In genomic region chr14:37945959-37946358, GRCh38 we compare ENCODE assay signal across 36 cellular contexts.
"Had no signal": no experiment of that assay in that cellular context is flagged by ENCODE, and none has a peak within 500 bp of the region (broad histone marks: within the 10 kb centered on the region; RNA-seq: fewer than 3 reads in every experiment).

No MANE protein-coding gene starts in this region.

- H3K4me1 ChIP-seq: adrenal gland, ascending aorta, breast epithelium had no signal

- ATAC-seq: activated naive CD4-positive, alpha-beta T cell treated with anti-CD3 and anti-CD28 coated beads, Interleukin-2, amount 50 U/mL, for 72 hours; activated T-cell treated with anti-CD3 and anti-CD28 coated beads, Interleukin-2, amount 50 U/mL, for 4 hours; activated T-cell treated with anti-CD3 and anti-CD28 coated beads, Interleukin-2, amount 50 U/mL, for 72 hours; activated T-helper 17 cell treated with anti-CD3 and anti-CD28 coated beads, Interleukin-2, amount 50 U/mL, for 72 hours had no signal

- H3K27ac Mint-ChIP-seq: activated naive CD4-positive, alpha-beta T cell treated with anti-CD3 and anti-CD28 coated beads, Interleukin-2, amount 10 ng/mL, durations not matched to agents 7 days and 5 days; activated naive CD4-positive, alpha-beta T cell treated with anti-CD3 and anti-CD28 coated beads, Interleukin-2, amount 50 U/mL, for 24 hours; activated naive CD4-positive, alpha-beta T cell treated with anti-CD3 and anti-CD28 coated beads, Interleukin-2, amount 50 U/mL, for 72 hours; activated naive CD8-positive, alpha-beta T cell; activated naive CD8-positive, alpha-beta T cell treated with anti-CD3 and anti-CD28 coated beads, Interleukin-2, amount 10 ng/mL, durations not matched to agents 7 days and 5 days; activated T-cell treated with anti-CD3 and anti-CD28 coated beads, Interleukin-2, amount 50 U/mL, for 24 hours; activated T-cell treated with anti-CD3 and anti-CD28 coated beads, Interleukin-2, amount 50 U/mL, for 72 hours; activated T-helper 1 cell treated with anti-CD3 and anti-CD28 coated beads, Interleukin-12 subunit alpha, Interleukin-12 subunit beta, Interleukin-2, Interleukin-4 antibody, amounts not matched to agents 30 ng/mL and 10 ng/mL and 1 ng/mL, durations not matched to agents 14 hours and 24 hours and 36 hours; activated T-helper 17 cell treated with anti-CD3 and anti-CD28 coated beads, Interleukin-2, amount 50 U/mL, for 72 hours; activated T-helper 2 cell treated with anti-CD3 and anti-CD28 coated beads, Interferon-gamma antibody, Interleukin-2, Interleukin-4, amounts not matched to agents 10 μg/mL and 5 μg/mL and 100 μg/mL, durations not matched to agents 14 hours and 24 hours and 36 hours; brain had no signal

- DNase-seq: activated effector memory CD4-positive, alpha-beta T cell treated with anti-CD3 and anti-CD28 coated beads, Interleukin-2, amount 50 U/mL, for 16 hours; activated effector memory CD4-positive, alpha-beta T cell treated with Interleukin-2 at 50 U/mL for 16 hours; activated gamma-delta T cell; activated gamma-delta T cell treated with Interleukin-2 at 50 U/mL for 16 hours; activated naive CD4-positive, alpha-beta T cell; activated naive CD4-positive, alpha-beta T cell treated with anti-CD3 and anti-CD28 coated beads, Interleukin-2, amount 10 ng/mL, durations not matched to agents 7 days and 5 days; activated naive CD4-positive, alpha-beta T cell treated with anti-CD3 and anti-CD28 coated beads, Interleukin-2, amount 50 U/mL, for 16 hours; activated naive CD4-positive, alpha-beta T cell treated with Interleukin-2 at 50 U/mL for 16 hours; activated naive CD8-positive, alpha-beta T cell treated with anti-CD3 and anti-CD28 coated beads, Interleukin-2, amount 10 ng/mL, durations not matched to agents 7 days and 5 days; activated T-cell treated with anti-CD3 and anti-CD28 coated beads for 4 hours; activated T-cell treated with anti-CD3 and anti-CD28 coated beads, Interleukin-2, amount 50 U/mL, for 1 hour; activated T-cell treated with anti-CD3 and anti-CD28 coated beads, Interleukin-2, amount 50 U/mL, for 24 hours; activated T-cell treated with anti-CD3 and anti-CD28 coated beads, Interleukin-2, amount 50 U/mL, for 4 hours; activated T-cell treated with anti-CD3 and anti-CD28 coated beads, Interleukin-2, amount 50 U/mL, for 48 hours; activated T-cell treated with anti-CD3 and anti-CD28 coated beads, Interleukin-2, amount 50 U/mL, for 72 hours; adrenal gland; amniotic stem cell; amygdala; anterior cingulate cortex; aorta; brain microvascular endothelial cell; caudate nucleus; central memory CD4-positive, alpha-beta T cell; cerebellar nuclear complex had no signal

- H3K27ac ChIP-seq: adrenal gland, ascending aorta, brain microvascular endothelial cell, breast epithelium, cardiac muscle cell had no signal

- H3K9me3 Mint-ChIP-seq: activated naive CD4-positive, alpha-beta T cell treated with anti-CD3 and anti-CD28 coated beads, Interleukin-2, amount 50 U/mL, for 24 hours had no signal

- FAIRE-seq: astrocyte had no signal

- H3K27me3 ChIP-seq: adrenal gland, ascending aorta, brain microvascular endothelial cell, breast epithelium, cardiac muscle cell had no signal

- H3K4me1 Mint-ChIP-seq: activated naive CD4-positive, alpha-beta T cell treated with anti-CD3 and anti-CD28 coated beads, Interleukin-2, amount 10 ng/mL, durations not matched to agents 7 days and 5 days; activated naive CD4-positive, alpha-beta T cell treated with anti-CD3 and anti-CD28 coated beads, Interleukin-2, amount 50 U/mL, for 24 hours; activated naive CD8-positive, alpha-beta T cell treated with anti-CD3 and anti-CD28 coated beads, Interleukin-2, amount 10 ng/mL, durations not matched to agents 7 days and 5 days; activated T-helper 17 cell treated with anti-CD3 and anti-CD28 coated beads, Interleukin-2, amount 50 U/mL, for 72 hours; brain; central memory CD8-positive, alpha-beta T cell had no signal

- H3K4me3 ChIP-seq: adrenal gland, ascending aorta, breast epithelium, cardiac muscle cell had no signal

- H3K4me3 Mint-ChIP-seq: activated naive CD4-positive, alpha-beta T cell treated with anti-CD3 and anti-CD28 coated beads, Interleukin-2, amount 10 ng/mL, durations not matched to agents 7 days and 5 days; activated naive CD4-positive, alpha-beta T cell treated with anti-CD3 and anti-CD28 coated beads, Interleukin-2, amount 50 U/mL, for 24 hours; activated naive CD8-positive, alpha-beta T cell; activated naive CD8-positive, alpha-beta T cell treated with anti-CD3 and anti-CD28 coated beads, Interleukin-2, amount 10 ng/mL, durations not matched to agents 7 days and 5 days; activated T-cell treated with anti-CD3 and anti-CD28 coated beads, Interleukin-2, amount 50 U/mL, for 24 hours; activated T-cell treated with anti-CD3 and anti-CD28 coated beads, Interleukin-2, amount 50 U/mL, for 4 hours; activated T-cell treated with anti-CD3 and anti-CD28 coated beads, Interleukin-2, amount 50 U/mL, for 72 hours; activated T-helper 1 cell treated with anti-CD3 and anti-CD28 coated beads, Interleukin-12 subunit alpha, Interleukin-12 subunit beta, Interleukin-2, Interleukin-4 antibody, amounts not matched to agents 30 ng/mL and 10 ng/mL and 1 ng/mL, durations not matched to agents 14 hours and 24 hours and 36 hours; activated T-helper 17 cell treated with anti-CD3 and anti-CD28 coated beads, Interleukin-2, amount 50 U/mL, for 72 hours; brain; central memory CD8-positive, alpha-beta T cell had no signal

- H3K27me3 Mint-ChIP-seq: activated naive CD4-positive, alpha-beta T cell treated with anti-CD3 and anti-CD28 coated beads, Interleukin-2, amount 10 ng/mL, durations not matched to agents 7 days and 5 days; activated naive CD4-positive, alpha-beta T cell treated with anti-CD3 and anti-CD28 coated beads, Interleukin-2, amount 50 U/mL, for 24 hours; activated T-cell treated with anti-CD3 and anti-CD28 coated beads, Interleukin-2, amount 50 U/mL, for 24 hours; activated T-helper 17 cell treated with anti-CD3 and anti-CD28 coated beads, Interleukin-2, amount 50 U/mL, for 72 hours; brain had no signal

- H3K36me3 ChIP-seq: adrenal gland, ascending aorta, brain microvascular endothelial cell, breast epithelium, cardiac muscle cell had no signal

- H3K9me3 ChIP-seq: adrenal gland had no signal

- H3K36me3 Mint-ChIP-seq: activated naive CD4-positive, alpha-beta T cell treated with anti-CD3 and anti-CD28 coated beads, Interleukin-2, amount 10 ng/mL, durations not matched to agents 7 days and 5 days; activated naive CD4-positive, alpha-beta T cell treated with anti-CD3 and anti-CD28 coated beads, Interleukin-2, amount 50 U/mL, for 24 hours; activated naive CD8-positive, alpha-beta T cell; brain had no signal
